In genomic region chr3:8001712-8002111, GRCh38 we compare ENCODE assay signal across 16 cellular contexts.
"Had no signal": no experiment of that assay in that cellular context is flagged by ENCODE, and none has a peak within 500 bp of the region (broad histone marks: within the 10 kb centered on the region; RNA-seq: fewer than 3 reads in every experiment).

No MANE protein-coding gene starts in this region.

- H3K9me3 ChIP-seq: ascending aorta, tibial artery had no signal

- H3K4me1 ChIP-seq: ascending aorta, tibial artery had no signal

- H3K27ac ChIP-seq: ascending aorta, epithelial cell of prostate, tibial artery had no signal

- H3K36me3 ChIP-seq: ascending aorta, tibial artery had no signal

- ATAC-seq: activated CD8-positive, alpha-beta T cell treated with anti-CD3 and anti-CD28 coated beads, Interleukin-2, amount 10 ng/mL, durations not matched to agents 7 days and 5 days; activated T-cell treated with anti-CD3 and anti-CD28 coated beads, Interleukin-2, amount 50 U/mL, for 4 hours had no signal

- H3K4me3 ChIP-seq: ascending aorta, tibial artery had no signal

- H3K27me3 ChIP-seq: ascending aorta, tibial artery had no signal

- DNase-seq: activated CD4-positive, alpha-beta T cell treated with anti-CD3 and anti-CD28 coated beads, Interleukin-2, amount 10 ng/mL, durations not matched to agents 7 days and 5 days; activated CD4-positive, CD25-positive, alpha-beta regulatory T cell; activated CD8-positive, alpha-beta T cell treated with anti-CD3 and anti-CD28 coated beads, Interleukin-2, amount 10 ng/mL, durations not matched to agents 7 days and 5 days; activated naive CD4-positive, alpha-beta T cell treated with anti-CD3 and anti-CD28 coated beads, Interleukin-2, amount 50 U/mL, for 16 hours; activated T-cell treated with anti-CD3 and anti-CD28 coated beads, Interleukin-2, amount 50 U/mL, for 4 hours; foreskin fibroblast; islet precursor cell; mammary epithelial cell; midbrain; stimulated activated CD4-positive, alpha-beta T cell treated with anti-CD3 and anti-CD28 coated beads, Interleukin-12 subunit alpha, Interleukin-12 subunit beta, amount 100 ng/mL, for 4 hours; stimulated activated CD4-positive, alpha-beta T cell treated with anti-CD3 and anti-CD28 coated beads, Interleukin-1b, Interleukin-23, amount 100 ng/mL, for 48 hours; stimulated activated naive CD4-positive, alpha-beta T cell treated with Interleukin-2 at 50 U/mL for 16 hours; T1000; tibial artery had no signal
